Comparison of ENCODE assay signal across 14 cellular contexts in genomic region chr9:109923371-109923770, GRCh38.
A peak's percentile ranks its signal among the peaks of the same experiment; 100 is the strongest.
DNase-seq lines count a peak whose midpoint lies in the region; ATAC-seq and TF ChIP-seq lines count a peak whose summit lies in the region.
"Had no signal": no experiment of that assay in that cellular context is flagged by ENCODE, and none has a peak within 500 bp of the region (broad histone marks: within the 10 kb centered on the region; RNA-seq: fewer than 3 reads in every experiment).

No MANE protein-coding gene starts in this region.

- H3K27me3 ChIP-seq in psoas muscle (ENCODE audit: insufficient read depth in 3 of 3, low read length in 2 of 3) (no peaks in the 10 kb centered on the region), brain microvascular endothelial cell (replicated peaks) (no peaks in the 10 kb centered on the region)
- H3K27me3 ChIP-seq: testis had no signal

- DNase-seq in G401 (ENCODE audit: low spot score) (peak; percentile 56), NCI-H2196 (lab: John Stamatoyannopoulos, UW; ENCODE audit: unreplicated experiment) (peak; percentile 83), dermis blood vessel endothelial cell (peak; percentile 89), psoas muscle (no peak), brain microvascular endothelial cell (no peak)
- no peak for DNase-seq in activated CD8-positive, alpha-beta memory T cell treated with anti-CD3 and anti-CD28 coated beads, Interleukin-2, amount 50 U/mL, for 4 hours
- DNase-seq: activated CD4-positive, alpha-beta memory T cell treated with anti-CD3 and anti-CD28 coated beads, Interleukin-2, amount 10 ng/mL, durations not matched to agents 7 days and 5 days; effector CD4-positive, alpha-beta T cell; occipital lobe; RPMI8226; stimulated activated CD4-positive, alpha-beta T cell treated with anti-CD3 and anti-CD28 coated beads, Interleukin-4, amount 100 ng/mL, for 1 hour; SW 1271; testis had no signal

- intact Hi-C loops in psoas muscle (cut with DNase I): no loop called here

- no peak for TF ChIP-seq CTCF in psoas muscle (IDR thresholded peaks at IDR 0.05)
- no peak for TF ChIP-seq CTCF in brain microvascular endothelial cell (IDR thresholded peaks at IDR 0.05; ENCODE audit: low read depth, low read length, missing control alignments)

- H3K36me3 ChIP-seq in psoas muscle (ENCODE audit: insufficient read depth in 1 of 2, low read depth in 1 of 2): no peaks in the 10 kb centered on the region
- peaks cover 12% of the 10 kb centered on the region for H3K36me3 ChIP-seq in brain microvascular endothelial cell (replicated peaks)

- H3K27ac ChIP-seq in psoas muscle (peak overlapping the region; percentile 54), brain microvascular endothelial cell (no peak overlapping the region)
- H3K27ac ChIP-seq: testis had no signal

- in situ Hi-C loops in G401 (cut with HindIII; ENCODE audit: low sequenced_read_pairs) (no loop called here), brain microvascular endothelial cell (cut with HindIII; ENCODE audit: low pct_ligation_motif_present, low sequenced_read_pairs) (no loop called here)

- no peaks in the 10 kb centered on the region for H3K9me3 ChIP-seq in psoas muscle
- H3K9me3 ChIP-seq: testis had no signal

- H3K4me3 ChIP-seq in psoas muscle (no peak overlapping the region), brain microvascular endothelial cell (ENCODE audit: low read depth, low read length) (no peak overlapping the region)
- H3K4me3 ChIP-seq: testis had no signal

- peaks cover 28% of the 10 kb centered on the region for H3K4me1 ChIP-seq in psoas muscle
- H3K4me1 ChIP-seq: testis had no signal

- ATAC-seq in psoas muscle: peak; percentile 53 to 79 (median 72)
- ATAC-seq in HG03469 (IDR thresholded peaks at IDR 0.05; ENCODE audit: unreplicated experiment): no peak

- 14 to 23% (median 17%) methylated on average over 5 of the region's 5 CpGs for WGBS in psoas muscle, 3 donors

Comparison
In these comparisons a context has a peak if more than half of its experiments do, and no peak if none do; other contexts are left out.
1. DNase-seq: peak in G401 (single experiment), NCI-H2196 (single experiment) and dermis blood vessel endothelial cell (single experiment); none in psoas muscle (0 of 2), brain microvascular endothelial cell (single experiment) and activated CD8-positive, alpha-beta memory T cell treated with anti-CD3 and anti-CD28 coated beads, Interleukin-2, amount 50 U/mL, for 4 hours (single experiment).